21 cellular contexts compared by ENCODE assay signal in the genomic region with DNA sequence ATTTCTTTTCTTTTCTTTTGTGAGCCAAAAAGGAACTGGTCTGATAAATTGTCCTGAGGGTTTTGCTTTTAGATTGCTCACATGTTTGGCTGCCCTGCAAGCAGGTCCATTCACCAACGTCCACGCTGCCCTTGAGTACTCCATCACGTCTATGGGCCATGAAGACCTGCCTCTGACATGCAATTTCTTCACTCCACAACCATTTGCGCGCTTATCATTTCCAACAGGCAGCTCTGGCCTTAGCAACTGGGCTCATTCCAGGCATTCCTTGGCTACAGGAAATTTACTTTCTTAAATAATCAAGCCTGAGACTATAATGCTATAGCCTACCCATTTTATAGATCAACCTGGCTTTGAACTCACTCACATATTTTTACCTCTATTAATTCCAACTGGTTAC.
DNase-seq lines count a peak whose midpoint lies in the region; ATAC-seq and TF ChIP-seq lines count a peak whose summit lies in the region.
"Had no signal": no experiment of that assay in that cellular context is flagged by ENCODE, and none has a peak within 500 bp of the region (broad histone marks: within the 10 kb centered on the region; RNA-seq: fewer than 3 reads in every experiment).

No MANE protein-coding gene starts in this region.

- ATAC-seq in WTC11 (no peak), left cardiac atrium (peak; percentile 77 to 85)
- ATAC-seq: GM12878 had no signal

- intact Hi-C loops in left cardiac atrium (cut with DNase I), result no loop called here

- POLR2A ChIA-PET in WTC11 (lab: Charles Lee), result no interaction called here

- H3K27me3 Mint-ChIP-seq in WTC11 (ENCODE audit: low read depth), result no peaks in the 10 kb centered on the region; the same call in 1 of the 2 replicates
- peaks cover 23% of the 10 kb centered on the region for H3K27me3 Mint-ChIP-seq in mesothelial cell of epicardium (ENCODE audit: low read depth)

- H3K36me3 Mint-ChIP-seq in WTC11 (no peaks in the 10 kb centered on the region), mesothelial cell of epicardium (no peaks in the 10 kb centered on the region)
- H3K36me3 Mint-ChIP-seq: IgD-negative memory B cell had no signal

- H3K4me3 Mint-ChIP-seq in WTC11 (no peak overlapping the region), mesothelial cell of epicardium (no peak overlapping the region)
- H3K4me3 Mint-ChIP-seq: CD4-positive, alpha-beta T cell; IgD-negative memory B cell had no signal

- H3K27ac Mint-ChIP-seq in WTC11 (0 out of 2 replicates have a peak overlapping the region, but pooled peaks have one; percentile 24), mesothelial cell of epicardium (peak overlapping the region; percentile 30)
- H3K27ac Mint-ChIP-seq: CD4-positive, alpha-beta T cell; IgD-negative memory B cell had no signal

- DNase-seq in Daoy (ENCODE audit: low read depth), result peak; percentile 60
- no peak for DNase-seq in WTC11 (ENCODE audit: low spot score)
- DNase-seq in left cardiac atrium, result no peak
- no peak for DNase-seq in mesothelial cell of epicardium (ENCODE audit: low spot score in 2 of 2, unreplicated experiment in 2 of 2)
- DNase-seq in SIG-M5 treated with dmso at 0.1 percent for 504 hours (lab: John Stamatoyannopoulos, UW; ENCODE audit: unreplicated experiment), result no peak
- DNase-seq in iPS-NIHi7 (ENCODE audit: extremely low spot score), result no peak
- no peak for DNase-seq in NCI-H146 treated with DMSO at 0.1 percent for 48 hours (lab: John Stamatoyannopoulos, UW; ENCODE audit: unreplicated experiment)
- DNase-seq: CD4-positive, alpha-beta T cell; COR-L47; DMS79; Karpas-422; MV-4-11; NCI-H1105 treated with DMSO at 0.1 percent for 48 hours; NCI-H1694; NCI-H2081; NCI-H2171; NCI-H345; NCI-H524; NCI-H82 had no signal

- TF ChIP-seq CTCF in WTC11 (IDR thresholded peaks at IDR 0.05) (no peak), mesothelial cell of epicardium (IDR thresholded peaks at IDR 0.05; ENCODE audit: unreplicated experiment) (no peak)

- H3K9me3 Mint-ChIP-seq in WTC11 (no peaks in the 10 kb centered on the region), mesothelial cell of epicardium (no peaks in the 10 kb centered on the region)
- H3K9me3 Mint-ChIP-seq: CD4-positive, alpha-beta T cell; IgD-negative memory B cell had no signal

- CTCF ChIA-PET in WTC11 (lab: Charles Lee), result interaction anchor here (1.4 kb wide), 1 partner anchor 40 kb away, joined by 4 read pairs; no protein-coding TSS in a partner anchor

- H3K4me1 Mint-ChIP-seq in WTC11, result peaks cover 2% of the 10 kb centered on the region
- H3K4me1 Mint-ChIP-seq in mesothelial cell of epicardium, result peaks cover 15% of the 10 kb centered on the region
- H3K4me1 Mint-ChIP-seq: IgD-negative memory B cell had no signal

TF ChIP-seq in WTC11, 78 proteins besides CTCF, POLR2A, EP300 and RAD21 (continues in another document):
- TF ChIP-seq, protein P1, sequence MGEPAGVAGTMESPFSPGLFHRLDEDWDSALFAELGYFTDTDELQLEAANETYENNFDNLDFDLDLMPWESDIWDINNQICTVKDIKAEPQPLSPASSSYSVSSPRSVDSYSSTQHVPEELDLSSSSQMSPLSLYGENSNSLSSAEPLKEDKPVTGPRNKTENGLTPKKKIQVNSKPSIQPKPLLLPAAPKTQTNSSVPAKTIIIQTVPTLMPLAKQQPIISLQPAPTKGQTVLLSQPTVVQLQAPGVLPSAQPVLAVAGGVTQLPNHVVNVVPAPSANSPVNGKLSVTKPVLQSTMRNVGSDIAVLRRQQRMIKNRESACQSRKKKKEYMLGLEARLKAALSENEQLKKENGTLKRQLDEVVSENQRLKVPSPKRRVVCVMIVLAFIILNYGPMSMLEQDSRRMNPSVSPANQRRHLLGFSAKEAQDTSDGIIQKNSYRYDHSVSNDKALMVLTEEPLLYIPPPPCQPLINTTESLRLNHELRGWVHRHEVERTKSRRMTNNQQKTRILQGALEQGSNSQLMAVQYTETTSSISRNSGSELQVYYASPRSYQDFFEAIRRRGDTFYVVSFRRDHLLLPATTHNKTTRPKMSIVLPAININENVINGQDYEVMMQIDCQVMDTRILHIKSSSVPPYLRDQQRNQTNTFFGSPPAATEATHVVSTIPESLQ (CRISPR knock-in tag; IDR thresholded peaks at IDR 0.05), result no peak
- TF ChIP-seq ZNF423 (CRISPR knock-in tag; IDR thresholded peaks at IDR 0.05) (no peak), NFATC4 (CRISPR knock-in tag; IDR thresholded peaks at IDR 0.05) (no peak), CREB1 (CRISPR knock-in tag; IDR thresholded peaks at IDR 0.05) (no peak), ELF4 (CRISPR knock-in tag; IDR thresholded peaks at IDR 0.05; ENCODE audit: low read depth) (no peak), ZNF281 (CRISPR knock-in tag; IDR thresholded peaks at IDR 0.05) (no peak), E2F1 (CRISPR knock-in tag; IDR thresholded peaks at IDR 0.05) (no peak), NFE2L1 (CRISPR knock-in tag; IDR thresholded peaks at IDR 0.05) (no peak)
- TF ChIP-seq, protein P2, sequence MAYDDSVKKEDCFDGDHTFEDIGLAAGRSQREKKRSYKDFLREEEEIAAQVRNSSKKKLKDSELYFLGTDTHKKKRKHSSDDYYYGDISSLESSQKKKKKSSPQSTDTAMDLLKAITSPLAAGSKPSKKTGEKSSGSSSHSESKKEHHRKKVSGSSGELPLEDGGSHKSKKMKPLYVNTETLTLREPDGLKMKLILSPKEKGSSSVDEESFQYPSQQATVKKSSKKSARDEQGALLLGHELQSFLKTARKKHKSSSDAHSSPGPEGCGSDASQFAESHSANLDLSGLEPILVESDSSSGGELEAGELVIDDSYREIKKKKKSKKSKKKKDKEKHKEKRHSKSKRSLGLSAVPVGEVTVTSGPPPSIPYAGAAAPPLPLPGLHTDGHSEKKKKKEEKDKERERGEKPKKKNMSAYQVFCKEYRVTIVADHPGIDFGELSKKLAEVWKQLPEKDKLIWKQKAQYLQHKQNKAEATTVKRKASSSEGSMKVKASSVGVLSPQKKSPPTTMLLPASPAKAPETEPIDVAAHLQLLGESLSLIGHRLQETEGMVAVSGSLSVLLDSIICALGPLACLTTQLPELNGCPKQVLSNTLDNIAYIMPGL (CRISPR knock-in tag; IDR thresholded peaks at IDR 0.05), result no peak
- TF ChIP-seq, protein P3, sequence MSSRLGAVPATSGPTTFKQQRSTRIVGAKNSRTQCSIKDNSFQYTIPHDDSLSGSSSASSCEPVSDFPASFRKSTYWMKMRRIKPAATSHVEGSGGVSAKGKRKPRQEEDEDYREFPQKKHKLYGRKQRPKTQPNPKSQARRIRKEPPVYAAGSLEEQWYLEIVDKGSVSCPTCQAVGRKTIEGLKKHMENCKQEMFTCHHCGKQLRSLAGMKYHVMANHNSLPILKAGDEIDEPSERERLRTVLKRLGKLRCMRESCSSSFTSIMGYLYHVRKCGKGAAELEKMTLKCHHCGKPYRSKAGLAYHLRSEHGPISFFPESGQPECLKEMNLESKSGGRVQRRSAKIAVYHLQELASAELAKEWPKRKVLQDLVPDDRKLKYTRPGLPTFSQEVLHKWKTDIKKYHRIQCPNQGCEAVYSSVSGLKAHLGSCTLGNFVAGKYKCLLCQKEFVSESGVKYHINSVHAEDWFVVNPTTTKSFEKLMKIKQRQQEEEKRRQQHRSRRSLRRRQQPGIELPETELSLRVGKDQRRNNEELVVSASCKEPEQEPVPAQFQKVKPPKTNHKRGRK (CRISPR knock-in tag; IDR thresholded peaks at IDR 0.05; ENCODE audit: borderline replicate concordance), result no peak
